In the genomic region with DNA sequence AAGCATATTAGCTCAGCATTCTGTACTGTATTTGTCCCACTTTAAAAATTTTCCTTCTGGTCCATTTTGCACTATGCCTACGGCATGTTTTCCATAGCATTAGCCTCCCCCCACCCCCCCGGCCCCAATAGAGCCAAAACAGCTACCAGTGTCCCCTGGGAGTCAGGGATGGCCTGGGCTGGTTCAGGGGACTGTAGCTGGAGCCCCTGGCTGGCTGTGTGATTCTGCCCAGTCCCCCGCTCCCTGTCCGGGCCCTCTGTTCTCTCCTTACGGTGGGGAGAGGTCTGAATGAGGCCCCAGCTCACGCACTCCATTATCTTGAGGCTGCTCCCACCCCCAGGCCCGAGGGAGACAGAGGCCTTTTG, we compare ENCODE assay signal across 11 cellular contexts.
DNase-seq lines count a peak whose midpoint lies in the region; ATAC-seq, FAIRE-seq and TF ChIP-seq lines count a peak whose summit lies in the region.
"Had no signal": no experiment of that assay in that cellular context is flagged by ENCODE, and none has a peak within 500 bp of the region (broad histone marks: within the 10 kb centered on the region; RNA-seq: fewer than 3 reads in every experiment).

No MANE protein-coding gene starts in this region.

- H3K9ac ChIP-seq in ES-I3 (ENCODE audit: low read depth, low read length): peak overlapping the region; percentile 59
- no peak overlapping the region for H3K9ac ChIP-seq in iPS-18a (ENCODE audit: low read length)

- H3K36me3 ChIP-seq in ES-I3 (ENCODE audit: insufficient read depth, low read length) (no peaks in the 10 kb centered on the region; the same call in 1 of the 2 replicates), bronchial epithelial cell (ENCODE audit: control insufficient read depth, insufficient read depth, low read length) (no peaks in the 10 kb centered on the region), iPS-18a (ENCODE audit: control insufficient read depth, low read depth, low read length) (no peaks in the 10 kb centered on the region), gastrocnemius medialis (no peaks in the 10 kb centered on the region)

- H3K4me1 ChIP-seq in ES-I3 (ENCODE audit: insufficient read depth, low read length) (peaks cover 15% of the 10 kb centered on the region), iPS-18a (ENCODE audit: control insufficient read depth, low read depth, low read length) (peaks cover 10% of the 10 kb centered on the region), gastrocnemius medialis (peaks cover 18 to 19% of the 10 kb centered on the region in 2 donors)

- no peaks in the 10 kb centered on the region for H3K9me3 ChIP-seq in ES-I3 (ENCODE audit: control insufficient read depth, insufficient read depth, low read length)
- no peaks in the 10 kb centered on the region for H3K9me3 ChIP-seq in iPS-18a (ENCODE audit: control insufficient read depth, low read depth, low read length)
- H3K9me3 ChIP-seq in gastrocnemius medialis: no peaks in the 10 kb centered on the region

- TF ChIP-seq CTCF in bronchial epithelial cell (IDR thresholded peaks at IDR 0.05; ENCODE audit: insufficient read depth, low read length, severe bottlenecking) (no peak), gastrocnemius medialis (IDR thresholded peaks at IDR 0.05 in 4 of 5, conservative IDR thresholded peaks at IDR 0.05 in 1 of 5) (no peak)

- no peak overlapping the region for H3K27ac ChIP-seq in iPS-18a (ENCODE audit: low read length)
- peak overlapping the region; percentile 85 to 93 (median 90) for H3K27ac ChIP-seq in gastrocnemius medialis

- DNase-seq in bronchial epithelial cell (ENCODE audit: low read depth) (no peak), gastrocnemius medialis (no peak), OCI-M1 (lab: John Stamatoyannopoulos, UW) (no peak), NCI-H1092 (lab: John Stamatoyannopoulos, UW) (no peak), NCI-H748 treated with DMSO at 0.1 percent for 48 hours (lab: John Stamatoyannopoulos, UW) (no peak)
- DNase-seq: activated CD4-positive, CD25-positive, alpha-beta regulatory T cell treated with anti-CD3 and anti-CD28 coated beads, Interleukin-2, amount 50 U/mL, for 72 hours; activated naive CD8-positive, alpha-beta T cell treated with anti-CD3 and anti-CD28 coated beads for 36 hours; KG1 had no signal

- ATAC-seq in gastrocnemius medialis (no peak), HG02642 (IDR thresholded peaks at IDR 0.05; ENCODE audit: poor library complexity, unreplicated experiment) (no peak)

- FAIRE-seq in bronchial epithelial cell (lab: Jason Lieb, UNC): no peak

- H3K27me3 ChIP-seq in bronchial epithelial cell (ENCODE audit: control insufficient read depth, insufficient read depth, low read length) (no peaks in the 10 kb centered on the region), iPS-18a (ENCODE audit: control insufficient read depth, insufficient read depth, low read length) (peaks cover 51% of the 10 kb centered on the region), gastrocnemius medialis (no peaks in the 10 kb centered on the region)

- no peak for TF ChIP-seq POLR2A in gastrocnemius medialis (IDR thresholded peaks at IDR 0.05)

- in situ Hi-C loops in gastrocnemius medialis (cut with MboI; ENCODE audit: low sequenced_read_pairs in 4 of 4): no loop called here

- intact Hi-C loops in gastrocnemius medialis (cut with DNase I; ENCODE audit: low total_unique reads): loop anchor here (1.0 kb wide), 1 partner anchor 17 kb away; no protein-coding TSS in a partner anchor

- H3K4me3 ChIP-seq in bronchial epithelial cell (ENCODE audit: low read depth, low read length) (peak overlapping the region; percentile 34), iPS-18a (ENCODE audit: low read length) (peak overlapping the region; percentile 57), gastrocnemius medialis (peak overlapping the region; percentile 55 to 65 (median 58))
